ENCODE assay signal across 20 cellular contexts in the genomic region with DNA sequence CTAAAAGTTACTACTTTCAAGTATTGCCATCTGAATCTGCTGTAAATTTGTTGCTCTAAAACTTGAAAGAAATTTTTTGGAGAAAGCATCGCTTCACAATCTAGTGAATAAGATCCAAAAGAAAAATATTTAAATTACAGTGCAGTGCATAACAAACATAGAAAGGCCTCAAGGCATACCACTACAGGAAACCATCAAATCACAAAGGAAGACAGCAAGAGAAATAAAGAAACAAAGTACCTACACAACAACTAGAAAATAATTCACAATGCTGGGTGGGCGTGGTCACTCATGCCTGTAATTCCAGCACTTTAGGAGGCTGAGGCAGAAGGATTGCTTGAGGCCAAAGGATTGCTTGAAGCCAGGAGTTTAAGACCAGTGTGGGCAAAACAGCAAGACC.
A peak's percentile ranks its signal among the peaks of the same experiment; 100 is the strongest.
DNase-seq lines count a peak whose midpoint lies in the region.
"Had no signal": no experiment of that assay in that cellular context is flagged by ENCODE, and none has a peak within 500 bp of the region (broad histone marks: within the 10 kb centered on the region; RNA-seq: fewer than 3 reads in every experiment).

No MANE protein-coding gene starts in this region.

- H3K27ac Mint-ChIP-seq in activated CD4-positive, alpha-beta T cell treated with anti-CD3 and anti-CD28 coated beads, Interleukin-2, amount 10 ng/mL, durations not matched to agents 7 days and 5 days, result peak overlapping the region; percentile 28
- no peak overlapping the region for H3K27ac Mint-ChIP-seq in T-helper 2 cell treated with Interferon-gamma antibody and Interleukin-4, amounts not matched to agents 5 μg/mL and 100 μg/mL, for 36 hours
- H3K27ac Mint-ChIP-seq: B cell; CD4-positive, alpha-beta T cell; CD8-positive, alpha-beta T cell had no signal

- no peak overlapping the region for H3K4me3 Mint-ChIP-seq in activated CD4-positive, alpha-beta T cell treated with anti-CD3 and anti-CD28 coated beads, Interleukin-2, amount 10 ng/mL, durations not matched to agents 7 days and 5 days
- H3K4me3 Mint-ChIP-seq in T-helper 2 cell treated with Interferon-gamma antibody and Interleukin-4, amounts not matched to agents 5 μg/mL and 100 μg/mL, for 36 hours, result peak overlapping the region; percentile 3
- H3K4me3 Mint-ChIP-seq: B cell; CD4-positive, alpha-beta T cell; CD8-positive, alpha-beta T cell had no signal

- in situ Hi-C loops in HAP-1 (cut with MboI; ENCODE audit: low sequenced_read_pairs), result no loop called here

- CTCF ChIA-PET in activated CD4-positive, alpha-beta T cell treated with anti-CD3 and anti-CD28 coated beads, Interleukin-2, amount 10 ng/mL, durations not matched to agents 7 days and 5 days (lab: Charles Lee), result no interaction called here

- H3K4me1 ChIP-seq in HAP-1 (peaks cover 4% of the 10 kb centered on the region; the same call in 1 of the 2 replicates), SJCRH30 (no peaks in the 10 kb centered on the region)
- H3K4me1 ChIP-seq: A549; BLaER1 treated with 17β-estradiol and CSF1 and Interleukin-3, amounts not matched to agents 10 nM and 100 nM; Caco-2 had no signal

- no peak overlapping the region for H3K27ac ChIP-seq in SJCRH30
- H3K27ac ChIP-seq: 22Rv1; A549; BLaER1 treated with 17β-estradiol and CSF1 and Interleukin-3, amounts not matched to agents 10 nM and 100 nM; C4-2B had no signal

- no peaks in the 10 kb centered on the region for H3K27me3 Mint-ChIP-seq in activated CD4-positive, alpha-beta T cell treated with anti-CD3 and anti-CD28 coated beads, Interleukin-2, amount 10 ng/mL, durations not matched to agents 7 days and 5 days
- H3K27me3 Mint-ChIP-seq in T-helper 2 cell treated with Interferon-gamma antibody and Interleukin-4, amounts not matched to agents 5 μg/mL and 100 μg/mL, for 36 hours (ENCODE audit: low read depth), result no peaks in the 10 kb centered on the region
- H3K27me3 Mint-ChIP-seq: B cell; CD4-positive, alpha-beta T cell had no signal

- H3K36me3 ChIP-seq in HAP-1 (replicated peaks) (no peaks in the 10 kb centered on the region; the same call in 1 of the 2 replicates), SJCRH30 (peaks cover 49% of the 10 kb centered on the region)

- peaks cover 63% of the 10 kb centered on the region for H3K36me3 Mint-ChIP-seq in activated CD4-positive, alpha-beta T cell treated with anti-CD3 and anti-CD28 coated beads, Interleukin-2, amount 10 ng/mL, durations not matched to agents 7 days and 5 days (ENCODE audit: low read depth)
- H3K36me3 Mint-ChIP-seq in T-helper 2 cell treated with Interferon-gamma antibody and Interleukin-4, amounts not matched to agents 5 μg/mL and 100 μg/mL, for 36 hours (ENCODE audit: low read depth), result peaks cover 69% of the 10 kb centered on the region

- POLR2A ChIA-PET in activated CD4-positive, alpha-beta T cell treated with anti-CD3 and anti-CD28 coated beads, Interleukin-2, amount 10 ng/mL, durations not matched to agents 7 days and 5 days (lab: Charles Lee), result no interaction called here

- H3K4me1 Mint-ChIP-seq in activated CD4-positive, alpha-beta T cell treated with anti-CD3 and anti-CD28 coated beads, Interleukin-2, amount 10 ng/mL, durations not matched to agents 7 days and 5 days, result peaks cover 17% of the 10 kb centered on the region
- H3K4me1 Mint-ChIP-seq in T-helper 2 cell treated with Interferon-gamma antibody and Interleukin-4, amounts not matched to agents 5 μg/mL and 100 μg/mL, for 36 hours (ENCODE audit: low read depth), result peaks cover 21% of the 10 kb centered on the region

- peaks cover 11% of the 10 kb centered on the region for H3K9me3 Mint-ChIP-seq in activated CD4-positive, alpha-beta T cell treated with anti-CD3 and anti-CD28 coated beads, Interleukin-2, amount 10 ng/mL, durations not matched to agents 7 days and 5 days
- peaks cover 34% of the 10 kb centered on the region for H3K9me3 Mint-ChIP-seq in T-helper 2 cell treated with Interferon-gamma antibody and Interleukin-4, amounts not matched to agents 5 μg/mL and 100 μg/mL, for 36 hours
- H3K9me3 Mint-ChIP-seq: CD8-positive, alpha-beta T cell had no signal

- no peaks in the 10 kb centered on the region for H3K27me3 ChIP-seq in HAP-1 (ENCODE audit: low read depth)
- no peaks in the 10 kb centered on the region for H3K27me3 ChIP-seq in SJCRH30
- H3K27me3 ChIP-seq: BLaER1 treated with 17β-estradiol and CSF1 and Interleukin-3, amounts not matched to agents 10 nM and 100 nM had no signal

- no peak for DNase-seq in activated CD4-positive, alpha-beta T cell treated with anti-CD3 and anti-CD28 coated beads, Interleukin-2, amount 10 ng/mL, durations not matched to agents 7 days and 5 days
- DNase-seq in activated CD4-positive, alpha-beta T cell treated with anti-CD3 and anti-CD28 coated beads, Interleukin-2, amount 50 U/mL, for 48 hours, result no peak
- DNase-seq in HAP-1 (ENCODE audit: low spot score in 2 of 2) (peak; percentile 8 to 48), HT-29 (ENCODE audit: low spot score) (no peak), SJCRH30 (no peak), NK-92 (lab: John Stamatoyannopoulos, UW; ENCODE audit: unreplicated experiment) (no peak)
- no peak for DNase-seq in T-helper 2 cell treated with Interferon-gamma antibody and Interleukin-4, amounts not matched to agents 5 μg/mL and 100 μg/mL, for 36 hours (ENCODE audit: low spot score)
- DNase-seq: AML-193; Caco-2; Calu3; CD4-positive, alpha-beta T cell; CD8-positive, alpha-beta T cell; DMS79 treated with DMSO at 0.1 percent for 48 hours; GDM1 had no signal

- no peak overlapping the region for H3K4me3 ChIP-seq in HAP-1
- no peak overlapping the region for H3K4me3 ChIP-seq in SJCRH30
- H3K4me3 ChIP-seq: A549; BLaER1 treated with 17β-estradiol and CSF1 and Interleukin-3, amounts not matched to agents 10 nM and 100 nM; GM12878 had no signal

- H3K9me3 ChIP-seq in HAP-1 (no peaks in the 10 kb centered on the region), SJCRH30 (replicated peaks) (no peaks in the 10 kb centered on the region)

Comparison
In these comparisons a context has a peak if more than half of its experiments do, and no peak if none do; other contexts are left out.
1. DNase-seq: peak in HAP-1 (2 of 2); none in activated CD4-positive, alpha-beta T cell treated with anti-CD3 and anti-CD28 coated beads, Interleukin-2, amount 10 ng/mL, durations not matched to agents 7 days and 5 days (single experiment), activated CD4-positive, alpha-beta T cell treated with anti-CD3 and anti-CD28 coated beads, Interleukin-2, amount 50 U/mL, for 48 hours (0 of 2), T-helper 2 cell treated with Interferon-gamma antibody and Interleukin-4, amounts not matched to agents 5 μg/mL and 100 μg/mL, for 36 hours (single experiment), HT-29 (single experiment), SJCRH30 (0 of 2) and NK-92 (single experiment).